21 cellular contexts compared by ENCODE assay signal in the genomic region with DNA sequence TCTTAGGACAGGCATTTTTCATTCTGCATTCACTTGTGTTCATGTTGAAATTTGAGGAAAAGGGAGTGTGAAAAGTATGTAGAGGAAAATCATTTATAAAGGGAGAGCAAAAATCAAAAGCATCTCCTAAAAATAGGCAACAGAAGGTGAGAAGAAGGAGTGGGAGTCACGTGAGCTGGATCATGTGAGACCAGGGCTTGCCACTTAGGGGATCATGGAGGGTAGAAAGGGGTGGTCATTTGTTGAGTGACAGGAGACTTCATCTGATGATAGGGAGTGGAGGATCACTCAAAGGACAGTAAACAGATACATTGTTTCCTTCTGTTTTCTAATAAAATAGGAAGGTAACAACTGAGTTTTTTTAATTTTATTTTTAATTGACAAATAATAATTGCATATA. TPM values are rescaled to one million over a fixed set of nuclear protein-coding genes. Genes with fewer than 3 reads are reported as not detected.
"Had no signal": no experiment of that assay in that cellular context is flagged by ENCODE, and none has a peak within 500 bp of the region (broad histone marks: within the 10 kb centered on the region; RNA-seq: fewer than 3 reads in every experiment).

No MANE protein-coding gene starts in this region.

- ATAC-seq: left colon; mucosa of descending colon; naive thymus-derived CD8-positive, alpha-beta T cell had no signal

- H3K4me3 Mint-ChIP-seq: naive thymus-derived CD8-positive, alpha-beta T cell; type B pancreatic cell had no signal

- DNase-seq: central memory CD4-positive, alpha-beta T cell; cortex of kidney; dorsolateral prefrontal cortex; effector CD8-positive, alpha-beta T cell; foreskin melanocyte; kidney; left colon; mammary epithelial cell; mucosa of descending colon; naive thymus-derived CD8-positive, alpha-beta T cell; retina; sigmoid colon; small intestine; stimulated activated CD4-positive, alpha-beta T cell treated with anti-CD3 and anti-CD28 coated beads, Interleukin-12 subunit alpha, Interleukin-12 subunit beta, amount 100 ng/mL, for 4 hours; stimulated activated naive CD4-positive, alpha-beta T cell treated with Interleukin-2 at 50 U/mL for 16 hours; thyroid gland had no signal

- H3K27me3 ChIP-seq: dorsolateral prefrontal cortex, sigmoid colon, suprapubic skin, thyroid gland had no signal

- H3K36me3 ChIP-seq: prostate gland, suprapubic skin, thyroid gland had no signal

- H3K4me1 Mint-ChIP-seq: naive thymus-derived CD8-positive, alpha-beta T cell had no signal

- FAIRE-seq: kidney, small intestine, urothelium cell line had no signal

- H3K9me3 ChIP-seq: mucosa of descending colon, prostate gland, sigmoid colon, suprapubic skin, thyroid gland had no signal

- H3K27ac Mint-ChIP-seq: type B pancreatic cell had no signal

- H3K4me1 ChIP-seq: prostate gland, sigmoid colon, suprapubic skin had no signal

- H3K36me3 Mint-ChIP-seq: naive thymus-derived CD8-positive, alpha-beta T cell; type B pancreatic cell had no signal

- H3K9ac ChIP-seq: parathyroid adenoma had no signal

- H3K79me2 ChIP-seq: parathyroid adenoma had no signal

- H3K9me3 Mint-ChIP-seq: naive thymus-derived CD8-positive, alpha-beta T cell; type B pancreatic cell had no signal

- H3K4me3 ChIP-seq: dorsolateral prefrontal cortex, mucosa of descending colon, prostate gland, sigmoid colon, suprapubic skin, thyroid gland had no signal

- H3K27ac ChIP-seq: parathyroid adenoma, prostate gland, sigmoid colon, suprapubic skin had no signal

RNA-seq across cellular contexts. Expression of gene RBM24, which starts 17.1 kb away (rescaled TPM):
- total RNA-seq: naive thymus-derived CD8-positive, alpha-beta T cell had no signal
- polyA plus RNA-seq: naive thymus-derived CD8-positive, alpha-beta T cell had no signal
